Comparison of ENCODE assay signal across 7 cellular contexts in the genomic region with DNA sequence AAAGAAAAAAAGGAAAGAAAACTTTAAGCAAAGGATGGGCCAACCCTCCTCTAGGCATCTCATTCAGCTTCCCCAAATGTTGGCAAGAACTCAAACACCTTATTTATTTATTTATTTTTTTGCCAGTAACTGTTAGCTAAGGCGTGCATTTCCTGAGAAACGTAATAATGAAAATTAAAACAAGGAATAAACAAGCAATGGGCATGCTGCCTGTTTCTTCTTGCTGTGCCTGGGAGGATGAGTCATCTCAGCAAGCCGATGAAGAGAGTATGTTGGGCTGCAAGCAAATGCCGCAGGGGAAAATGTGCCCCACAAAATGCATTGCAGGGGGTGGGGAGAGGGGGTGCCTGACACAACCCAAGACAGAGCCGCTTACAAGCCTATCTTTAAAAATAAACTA. TPM values are rescaled to one million over a fixed set of nuclear protein-coding genes. Genes with fewer than 3 reads are reported as not detected.
DNase-seq lines count a peak whose midpoint lies in the region; ATAC-seq and TF ChIP-seq lines count a peak whose summit lies in the region.

No MANE protein-coding gene starts in this region.

- H3K36me3 ChIP-seq in HAP-1 (replicated peaks) (no peaks in the 10 kb centered on the region; the same call in 1 of the 2 replicates), gastroesophageal sphincter (no peaks in the 10 kb centered on the region), subcutaneous abdominal adipose tissue (ENCODE audit: control insufficient read depth in 5 of 5, insufficient read depth in 5 of 5, low read length in 5 of 5) (peaks cover 0 to 13% (median 0%) of the 10 kb centered on the region in 5 donors)

- TF ChIP-seq CTCF in gastroesophageal sphincter (IDR thresholded peaks at IDR 0.05), result no peak

- H3K4me3 ChIP-seq in HAP-1, result no peak overlapping the region
- H3K4me3 ChIP-seq in gastroesophageal sphincter, result no peak overlapping the region
- no peak overlapping the region for H3K4me3 ChIP-seq in subcutaneous abdominal adipose tissue (ENCODE audit: low read depth in 1 of 5, low read length in 5 of 5)

- H3K4me1 ChIP-seq in HAP-1, result peaks cover 43% of the 10 kb centered on the region
- peaks cover 7 to 71% (median 9%) of the 10 kb centered on the region in 3 donors for H3K4me1 ChIP-seq in gastroesophageal sphincter
- peaks cover 0 to 63% (median 43%) of the 10 kb centered on the region in 5 donors for H3K4me1 ChIP-seq in subcutaneous abdominal adipose tissue (ENCODE audit: control insufficient read depth in 5 of 5, insufficient read depth in 5 of 5, low read length in 5 of 5)

- no peak for TF ChIP-seq EP300 in gastroesophageal sphincter (IDR thresholded peaks at IDR 0.05)

- no peak for TF ChIP-seq POLR2A in gastroesophageal sphincter (IDR thresholded peaks at IDR 0.05)

- 0 to 11% methylated on average over 4 to 5 of the region's 5 CpGs for WGBS in gastroesophageal sphincter (ENCODE audit: low coverage in 1 of 2), 2 donors

- ATAC-seq in gastroesophageal sphincter, result peak; percentile 43
- ATAC-seq in GM19324 (IDR thresholded peaks at IDR 0.05; ENCODE audit: low FRiP score, unreplicated experiment), result no peak
- ATAC-seq in GM21423 (IDR thresholded peaks at IDR 0.05; ENCODE audit: unreplicated experiment), result no peak

- H3K9me3 ChIP-seq in HAP-1, result no peaks in the 10 kb centered on the region
- H3K9me3 ChIP-seq in gastroesophageal sphincter, result no peaks in the 10 kb centered on the region
- H3K9me3 ChIP-seq in subcutaneous abdominal adipose tissue (ENCODE audit: control insufficient read depth in 5 of 5, low read length in 5 of 5), result no peaks in the 10 kb centered on the region

- H3K9ac ChIP-seq in subcutaneous abdominal adipose tissue (ENCODE audit: low read length in 5 of 5), result no peak overlapping the region

- no peaks in the 10 kb centered on the region for H3K27me3 ChIP-seq in HAP-1 (ENCODE audit: low read depth)
- H3K27me3 ChIP-seq in gastroesophageal sphincter, result no peaks in the 10 kb centered on the region
- H3K27me3 ChIP-seq in subcutaneous abdominal adipose tissue (ENCODE audit: control insufficient read depth in 5 of 5, insufficient read depth in 4 of 5, low read length in 5 of 5), result no peaks in the 10 kb centered on the region

- DNase-seq in HAP-1 (ENCODE audit: low spot score in 2 of 2) (peak; percentile 28 to 47), SW480 (ENCODE audit: low spot score) (peak; percentile 9), T-helper 9 cell (no peak)

- H3K27ac ChIP-seq in gastroesophageal sphincter (peak overlapping the region in 2 of 4 donors; percentile 39 to 50), subcutaneous abdominal adipose tissue (ENCODE audit: low read depth, low read length) (peak overlapping the region; percentile 54)

- in situ Hi-C loops in HAP-1 (cut with MboI; ENCODE audit: low sequenced_read_pairs), result no loop called here

RNA-seq across cellular contexts. Expression of gene EIF4E3, which starts 40.5 kb away (rescaled TPM):
- 10 to 100 TPM; 28.8 to 55.8 (median 41.6) TPM for total RNA-seq in gastroesophageal sphincter
